Comparison of ENCODE assay signal across 12 cellular contexts in genomic region chr5:140111043-140111858, GRCh38. TPM values are rescaled to one million over a fixed set of nuclear protein-coding genes. Genes with fewer than 3 reads are reported as not detected.
DNase-seq lines count a peak whose midpoint lies in the region; ATAC-seq and TF ChIP-seq lines count a peak whose summit lies in the region.
"Had no signal": no experiment of that assay in that cellular context is flagged by ENCODE, and none has a peak within 500 bp of the region (broad histone marks: within the 10 kb centered on the region; RNA-seq: fewer than 3 reads in every experiment).

No MANE protein-coding gene starts in this region.

- ATAC-seq in GM23338, result no peak
- no peak for ATAC-seq in upper lobe of right lung

- no peaks in the 10 kb centered on the region for H3K9me2 ChIP-seq in GM23338 (ENCODE audit: insufficient read depth)

- no peak for TF ChIP-seq EP300 in esophagus muscularis mucosa (IDR thresholded peaks at IDR 0.05)

- H3K4me2 ChIP-seq in GM23338, result peak overlapping the region; percentile 91

- peaks cover 85% of the 10 kb centered on the region for H3K27me3 Mint-ChIP-seq in GM23338 (ENCODE audit: insufficient read depth, low read depth, poor library complexity)
- H3K27me3 Mint-ChIP-seq in nephron (ENCODE audit: low read depth), result peaks cover 95% of the 10 kb centered on the region

- H3K4me1 Mint-ChIP-seq in GM23338 (peaks cover 43% of the 10 kb centered on the region), nephron (peaks cover 39% of the 10 kb centered on the region)

- H3K9me3 ChIP-seq in prostate gland, result no peaks in the 10 kb centered on the region
- no peaks in the 10 kb centered on the region for H3K9me3 ChIP-seq in upper lobe of right lung
- H3K9me3 ChIP-seq in esophagus muscularis mucosa, result no peaks in the 10 kb centered on the region
- H3K9me3 ChIP-seq: MG63 had no signal

- no peak for TF ChIP-seq POLR2A in prostate gland (IDR thresholded peaks at IDR 0.05)
- no peak for TF ChIP-seq POLR2A in esophagus muscularis mucosa (IDR thresholded peaks at IDR 0.05; ENCODE audit: low read depth)

- peak overlapping the region; percentile 78; the same call in 2 of the 3 replicates for H3K4me3 Mint-ChIP-seq in GM23338
- peak overlapping the region; percentile 3 to 85 (median 80) for H3K4me3 Mint-ChIP-seq in nephron

- DNase-seq in GM23338 (ENCODE audit: low spot score) (peak; percentile 67), NCI-H526 (lab: John Stamatoyannopoulos, UW) (peak; percentile 47 to 53), astrocyte of the hippocampus (ENCODE audit: low read depth, low spot score) (peak; percentile 5), prostate gland (ENCODE audit: low spot score) (no peak), upper lobe of right lung (no peak), esophagus muscularis mucosa (ENCODE audit: extremely low spot score) (no peak), mesenteric fat pad (ENCODE audit: low spot score) (no peak)
- DNase-seq: activated effector memory CD4-positive, alpha-beta T cell treated with anti-CD3 and anti-CD28 coated beads, Interleukin-2, amount 50 U/mL, for 16 hours; MG63; NCI-H446 treated with DMSO at 0.1 percent for 48 hours; small intestine had no signal

- H3K79me2 ChIP-seq in GM23338 (replicated peaks; ENCODE audit: insufficient read depth), result no peaks in the 10 kb centered on the region

- H3K27me3 ChIP-seq in GM23338 (ENCODE audit: insufficient read depth), result peaks cover 84% of the 10 kb centered on the region
- H3K27me3 ChIP-seq in prostate gland (replicated peaks; ENCODE audit: insufficient read depth), result no peaks in the 10 kb centered on the region
- no peaks in the 10 kb centered on the region for H3K27me3 ChIP-seq in upper lobe of right lung
- H3K27me3 ChIP-seq in esophagus muscularis mucosa, result no peaks in the 10 kb centered on the region
- H3K27me3 ChIP-seq: MG63 had no signal

- no peak overlapping the region for H3K27ac Mint-ChIP-seq in GM23338
- peak overlapping the region in 1 of 3 experiments; percentile 30 for H3K27ac Mint-ChIP-seq in nephron

- no peak overlapping the region for H3K27ac ChIP-seq in GM23338 (ENCODE audit: low read depth)
- no peak overlapping the region for H3K27ac ChIP-seq in prostate gland
- H3K27ac ChIP-seq in upper lobe of right lung, result no peak overlapping the region
- peak overlapping the region in 2 of 4 donors; percentile 27 to 92 for H3K27ac ChIP-seq in esophagus muscularis mucosa (replicated peaks in 1 of 4)

- peaks cover 21% of the 10 kb centered on the region for H3F3A ChIP-seq in GM23338 (replicated peaks; ENCODE audit: low read depth)

- H3K4me3 ChIP-seq in GM23338, result peak overlapping the region; percentile 80
- no peak overlapping the region for H3K4me3 ChIP-seq in prostate gland
- no peak overlapping the region for H3K4me3 ChIP-seq in upper lobe of right lung
- H3K4me3 ChIP-seq in esophagus muscularis mucosa, result no peak overlapping the region
- H3K4me3 ChIP-seq: MG63 had no signal

- H3K36me3 Mint-ChIP-seq in GM23338 (ENCODE audit: low read depth), result no peaks in the 10 kb centered on the region
- H3K36me3 Mint-ChIP-seq in nephron (ENCODE audit: low read depth), result peaks cover 4% of the 10 kb centered on the region

- H4K20me1 ChIP-seq in GM23338 (replicated peaks; ENCODE audit: insufficient read depth), result peaks cover 39% of the 10 kb centered on the region

- WGBS in prostate gland, result 77% methylated on average over 18 of the region's 18 CpGs
- WGBS in esophagus muscularis mucosa, result 74% methylated on average over 18 of the region's 18 CpGs

- H3K9me3 Mint-ChIP-seq in GM23338 (no peaks in the 10 kb centered on the region), nephron (no peaks in the 10 kb centered on the region)

- H3K4me1 ChIP-seq in GM23338 (ENCODE audit: insufficient read depth), result peaks cover 53% of the 10 kb centered on the region
- peaks cover 13% of the 10 kb centered on the region for H3K4me1 ChIP-seq in prostate gland (replicated peaks)
- H3K4me1 ChIP-seq in upper lobe of right lung, result peaks cover 53% of the 10 kb centered on the region
- peaks cover 44 to 79% (median 70%) of the 10 kb centered on the region in 4 donors for H3K4me1 ChIP-seq in esophagus muscularis mucosa

- no peak for TF ChIP-seq CTCF in GM23338 (conservative IDR thresholded peaks at IDR 0.05; ENCODE audit: low read depth in 2 of 2)
- TF ChIP-seq CTCF in nephron (IDR thresholded peaks at IDR 0.05; ENCODE audit: unreplicated experiment in 3 of 3), result no peak
- no peak for TF ChIP-seq CTCF in prostate gland (IDR thresholded peaks at IDR 0.05)
- no peak for TF ChIP-seq CTCF in upper lobe of right lung (IDR thresholded peaks at IDR 0.05)
- TF ChIP-seq CTCF in esophagus muscularis mucosa (IDR thresholded peaks at IDR 0.05), result no peak

- intact Hi-C loops in prostate gland (cut with DNase I) (loop anchor here (5.0 kb wide), 1 partner anchor 36 kb away; no protein-coding TSS in a partner anchor), upper lobe of right lung (cut with DNase I) (no loop called here), esophagus muscularis mucosa (cut with DNase I) (no loop called here)

- H3K36me3 ChIP-seq in GM23338 (ENCODE audit: insufficient read depth) (no peaks in the 10 kb centered on the region), prostate gland (no peaks in the 10 kb centered on the region), upper lobe of right lung (no peaks in the 10 kb centered on the region), esophagus muscularis mucosa (no peaks in the 10 kb centered on the region)

- no peak overlapping the region for H2AFZ ChIP-seq in GM23338

TF ChIP-seq in GM23338, 12 proteins besides CTCF, POLR2A, EP300 and RAD21 (continues in another document):
- TF ChIP-seq ZNF462 (CRISPR knock-in tag; IDR thresholded peaks at IDR 0.05) (no peak), EZH2phosphoT487 (IDR thresholded peaks at IDR 0.05; ENCODE audit: unreplicated experiment) (peak; percentile 61)

RNA-seq across cellular contexts. Expression of gene PURA, which starts 2.7 kb away (rescaled TPM):
- 2.3 and 2.6 TPM in 2 replicates for total RNA-seq in GM23338 (2014; rRNA removed; shearing (Covaris generic))
- 1.3 and 1.5 TPM in 2 replicates for polyA plus RNA-seq in GM23338 (2016; fragmentation: Nextera tagmentation; extraction: Ambion mirVana)
- 10 to 100 TPM; 24.2 to 27.2 TPM for total RNA-seq in prostate gland
- 31.5 TPM for total RNA-seq in upper lobe of right lung
- total RNA-seq in esophagus muscularis mucosa, result 10 to 100 TPM; 31.8 to 46.5 (median 43.5) TPM
- total RNA-seq in mesenteric fat pad, result 23.5 TPM

RNA-seq across cellular contexts. Expression of gene IGIP, which starts 14.5 kb away (rescaled TPM):
- total RNA-seq in GM23338 (2014; rRNA removed; shearing (Covaris generic)), result 0.38 and 1.0 TPM in 2 replicates
- polyA plus RNA-seq in GM23338 (2016; fragmentation: Nextera tagmentation; extraction: Ambion mirVana), result 0.19 and 0.21 TPM in 2 replicates
- total RNA-seq in prostate gland (10 to 100 TPM; 10.5 to 13.8 TPM), upper lobe of right lung (17.3 TPM), esophagus muscularis mucosa (10 to 100 TPM; 17.6 to 31.9 (median 27.3) TPM), mesenteric fat pad (13.3 TPM)

Comparison
In these comparisons a context has a peak if more than half of its experiments do, and no peak if none do; other contexts are left out.
1. DNase-seq: peak in GM23338 (single experiment), NCI-H526 (2 of 2) and astrocyte of the hippocampus (single experiment); none in prostate gland (single experiment), upper lobe of right lung (single experiment), esophagus muscularis mucosa (single experiment) and mesenteric fat pad (single experiment).